In the genomic region with DNA sequence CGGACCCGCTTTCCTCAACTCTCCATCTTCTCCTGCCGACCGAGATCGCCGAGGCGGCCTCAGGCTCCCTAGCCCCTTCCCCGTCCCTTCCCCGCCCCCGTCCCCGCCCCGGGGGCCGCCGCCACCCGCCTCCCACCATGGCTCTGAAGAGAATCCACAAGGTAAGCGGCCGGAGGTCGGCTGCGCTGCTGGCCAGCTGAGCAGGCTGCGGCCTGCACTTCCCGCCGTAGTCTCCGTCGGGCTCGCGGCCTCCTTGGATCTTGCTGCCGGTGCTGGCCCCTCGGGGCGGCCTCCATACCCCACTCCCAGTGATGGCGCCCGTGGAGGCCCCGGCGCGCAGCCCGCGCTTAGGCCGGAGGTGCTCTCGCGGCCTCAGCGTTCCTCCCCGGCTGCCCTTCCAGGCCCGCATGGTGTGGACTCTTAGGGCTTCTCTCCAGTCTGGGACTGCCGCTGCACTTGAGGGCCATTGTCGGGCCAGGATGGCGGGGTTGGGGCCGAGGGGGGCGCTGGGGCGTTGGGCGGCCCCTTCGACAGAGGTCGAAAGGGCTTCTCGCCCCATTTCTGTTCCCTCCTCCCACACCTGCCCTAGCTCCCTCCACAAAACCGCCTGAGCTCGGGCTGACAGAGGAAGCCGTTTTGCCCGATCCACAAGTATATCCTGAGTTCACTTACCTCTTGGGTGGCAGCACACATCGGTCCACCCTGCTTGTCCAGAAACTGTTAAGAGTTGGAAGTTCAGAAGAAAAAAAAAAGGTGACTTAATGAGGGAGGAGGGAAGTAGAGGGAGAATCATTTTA, we compare ENCODE assay signal across 8 cellular contexts. TPM values are rescaled to one million over a fixed set of nuclear protein-coding genes. Genes with fewer than 3 reads are reported as not detected.
DNase-seq lines count a peak whose midpoint lies in the region; ATAC-seq and TF ChIP-seq lines count a peak whose summit lies in the region.

No MANE protein-coding gene starts in this region.

- TF ChIP-seq EP300 in sigmoid colon (IDR thresholded peaks at IDR 0.05), result peak in 1 of 4 donors; percentile 10

- ATAC-seq in GM18907 (IDR thresholded peaks at IDR 0.05; ENCODE audit: unreplicated experiment) (peak; percentile 23), HG03139 (IDR thresholded peaks at IDR 0.05; ENCODE audit: unreplicated experiment) (peak; percentile 11)

- H3K36me3 ChIP-seq in sigmoid colon, result no peaks in the 10 kb centered on the region

- H3K4me1 ChIP-seq in sigmoid colon, result peaks cover 0 to 53% (median 49%) of the 10 kb centered on the region in 4 donors

- TF ChIP-seq POLR2A in sigmoid colon (IDR thresholded peaks at IDR 0.05), result no peak

- no peak for TF ChIP-seq CTCF in sigmoid colon (IDR thresholded peaks at IDR 0.05)

- WGBS in sigmoid colon, 2 donors, result 1% methylated on average over 57 of the region's 57 CpGs

- H3K9me3 ChIP-seq in sigmoid colon, result no peaks in the 10 kb centered on the region

- no peaks in the 10 kb centered on the region for H3K27me3 ChIP-seq in sigmoid colon

- DNase-seq in AG08395 (ENCODE audit: low spot score) (peak; percentile 45), RPMI8226 (peak; percentile 65), hepatic stellate cell (ENCODE audit: low spot score) (peak; percentile 63), sigmoid colon (peak; percentile 76), NCI-H526 treated with DMSO at 0.1 percent for 48 hours (lab: John Stamatoyannopoulos, UW) (no peak)

- H3K4me3 ChIP-seq in sigmoid colon, result peak overlapping the region; percentile 81 to 93 (median 90)

- intact Hi-C loops in sigmoid colon (cut with DNase I), result loop anchor here (1.0 to 5.0 kb wide), 2 partner anchors 44 to 140 kb away; no protein-coding TSS in a partner anchor

- H3K27ac ChIP-seq in angular gyrus (ENCODE audit: low read depth, low read length) (peak overlapping the region; percentile 86), sigmoid colon (peak overlapping the region; percentile 94 to 97 (median 96))

RNA-seq across cellular contexts. Expression of gene UBE2D2, which starts 0.7 kb away (rescaled TPM):
- total RNA-seq in sigmoid colon, result 10 to 100 TPM; 61.5 to 93.0 (median 69.7) TPM
- 100 to 1,000 TPM; 113 to 177 (median 146) TPM for polyA plus RNA-seq in sigmoid colon
